29 cellular contexts compared by ENCODE assay signal in the genomic region with DNA sequence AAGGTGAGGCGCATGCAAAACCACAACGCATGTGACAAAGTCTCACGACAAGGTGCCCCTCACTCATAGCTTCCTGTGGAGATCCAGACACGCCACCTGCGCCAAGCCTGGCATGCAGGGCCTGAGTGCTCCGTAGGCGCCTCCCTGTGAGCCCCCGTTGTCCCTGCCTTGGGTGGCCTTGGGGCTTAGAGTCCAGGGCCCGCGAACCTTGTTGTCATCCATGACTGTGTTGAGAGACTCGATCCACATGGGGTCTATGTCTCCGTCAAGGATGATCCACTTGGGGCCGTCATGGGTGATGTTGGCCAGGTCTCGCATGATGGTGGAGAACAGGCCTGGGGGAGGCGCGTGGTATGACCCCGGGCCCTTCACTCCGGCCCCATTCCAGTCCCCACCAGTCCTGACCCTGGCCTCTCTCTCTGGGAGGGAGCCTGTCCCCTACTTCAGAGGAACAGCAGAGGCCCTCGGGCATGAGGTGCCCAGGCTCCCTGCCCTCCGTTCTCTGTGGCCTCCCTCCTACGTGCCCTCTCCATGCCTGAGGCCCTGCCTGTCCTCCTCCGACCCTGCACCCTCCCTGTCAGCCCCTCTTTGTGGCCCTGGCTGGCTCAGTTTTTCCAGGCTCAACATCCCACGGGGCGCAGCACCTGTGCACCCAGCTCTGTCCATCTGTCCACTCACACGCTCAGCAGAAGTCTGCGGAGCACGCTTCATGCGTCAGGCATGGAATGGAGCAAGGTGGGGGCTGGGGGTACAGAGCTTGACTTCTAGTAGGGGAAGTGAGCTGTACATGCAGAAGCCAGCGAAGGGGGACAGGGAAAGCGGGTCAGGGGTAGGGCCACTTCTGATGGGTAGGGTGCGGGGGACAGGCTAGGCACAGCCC.
"Had no signal": no experiment of that assay in that cellular context is flagged by ENCODE, and none has a peak within 500 bp of the region (broad histone marks: within the 10 kb centered on the region; RNA-seq: fewer than 3 reads in every experiment).

No MANE protein-coding gene starts in this region.

- H3K4me1 Mint-ChIP-seq: endodermal cell; memory B cell; mesothelial cell of epicardium; natural killer cell; stimulated activated memory B cell treated with anti-CD40 and anti-IgM and Interleukin-4, amounts not matched to agents 10 μg/mL and 1 μg/mL and 100 μg/mL, for 72 hours had no signal

- H3K27me3 ChIP-seq: colonic mucosa, heart left ventricle, left lung, pancreas, thyroid gland, upper lobe of left lung, uterus had no signal

- H3K4me3 Mint-ChIP-seq: endodermal cell; memory B cell; mesothelial cell of epicardium; natural killer cell; neural crest cell; stimulated activated memory B cell treated with anti-CD40 and anti-IgM and Interleukin-4, amounts not matched to agents 10 μg/mL and 1 μg/mL and 100 μg/mL, for 72 hours had no signal

- H3K4me1 ChIP-seq: colonic mucosa, left lung, lower lobe of right lung, pancreas, stomach, thyroid gland, uterus had no signal

- H3K36me3 ChIP-seq: colonic mucosa, heart left ventricle, left lung, lower lobe of right lung, pancreas, spleen, stomach, thyroid gland, upper lobe of left lung, uterus had no signal

- ATAC-seq: heart left ventricle; left lung; lower lobe of right lung; natural killer cell; pancreas; sciatic nerve; stimulated activated memory B cell treated with anti-CD40 and anti-IgM and Interleukin-4, amounts not matched to agents 10 μg/mL and 1 μg/mL and 100 μg/mL, for 72 hours had no signal

- H3K27ac Mint-ChIP-seq: endodermal cell; memory B cell; mesothelial cell of epicardium; natural killer cell; progenitor cell of endocrine pancreas; stimulated activated memory B cell treated with anti-CD40 and anti-IgM and Interleukin-4, amounts not matched to agents 10 μg/mL and 1 μg/mL and 100 μg/mL, for 72 hours had no signal

- H3K9me3 ChIP-seq: colonic mucosa, heart left ventricle, left lung, lower lobe of right lung, pancreas, spleen, stomach, thyroid gland, upper lobe of left lung, uterus had no signal

- H3K27ac ChIP-seq: colonic mucosa, heart left ventricle, left lung, lower lobe of right lung, pancreas, spleen, stomach, thyroid gland, upper lobe of left lung, uterus had no signal

- FAIRE-seq: endothelial cell of umbilical vein, islet of Langerhans, pancreas had no signal

- H3K4me3 ChIP-seq: colonic mucosa, heart left ventricle, left lung, lower lobe of right lung, pancreas, spleen, stomach, thyroid gland, upper lobe of left lung, uterus had no signal

- H3K9me3 Mint-ChIP-seq: endodermal cell; memory B cell; mesothelial cell of epicardium; natural killer cell; neural crest cell; stimulated activated memory B cell treated with anti-CD40 and anti-IgM and Interleukin-4, amounts not matched to agents 10 μg/mL and 1 μg/mL and 100 μg/mL, for 72 hours had no signal

- DNase-seq: colonic mucosa; dermis blood vessel endothelial cell; effector CD4-positive, alpha-beta T cell; endodermal cell; erythroblast; foreskin melanocyte; heart left ventricle; hippocampal formation; lower lobe of right lung; natural killer cell; nucleus accumbens; pancreas; spleen; stimulated activated CD4-positive, alpha-beta T cell treated with anti-CD3 and anti-CD28 coated beads, Interleukin-15, amount 100 ng/mL, for 24 hours; stimulated activated CD4-positive, alpha-beta T cell treated with anti-CD3 and anti-CD28 coated beads, Interleukin-1b, Interleukin-23, amount 100 ng/mL, for 48 hours; stimulated activated CD4-positive, alpha-beta T cell treated with anti-CD3 and anti-CD28 coated beads, Interleukin-4, amount 100 ng/mL, for 24 hours; stomach; thyroid gland; uterus had no signal

- H3K36me3 Mint-ChIP-seq: memory B cell; mesothelial cell of epicardium; natural killer cell; stimulated activated memory B cell treated with anti-CD40 and anti-IgM and Interleukin-4, amounts not matched to agents 10 μg/mL and 1 μg/mL and 100 μg/mL, for 72 hours had no signal
